8 cellular contexts compared by ENCODE assay signal in the genomic region with DNA sequence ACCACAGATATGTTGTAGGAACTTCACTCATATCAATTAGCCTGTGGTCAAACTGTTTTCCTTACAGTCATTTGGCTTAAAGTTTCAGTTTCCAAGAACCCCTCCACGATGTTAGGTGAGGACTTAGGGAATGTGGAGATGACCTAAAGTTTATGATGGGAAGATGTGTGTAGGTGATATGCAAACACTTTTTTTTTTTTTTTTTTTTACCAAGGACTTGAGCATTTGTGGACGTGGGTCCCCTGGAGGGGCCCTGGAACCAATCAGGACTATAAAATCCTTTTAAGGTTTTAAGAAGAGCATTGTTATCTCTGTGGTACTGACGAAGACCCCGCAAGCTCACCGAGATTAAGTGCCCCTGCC. TPM values are rescaled to one million over a fixed set of nuclear protein-coding genes. Genes with fewer than 3 reads are reported as not detected.
DNase-seq lines count a peak whose midpoint lies in the region.

No MANE protein-coding gene starts in this region.

- POLR2A ChIA-PET in activated CD4-positive, alpha-beta memory T cell treated with anti-CD3 and anti-CD28 coated beads for 36 hours (lab: Charles Lee) = interaction anchor here (0.8 to 1.1 kb wide), 2 partner anchors 8 to 447 kb away, joined by 3 to 4 read pairs; no protein-coding TSS in a partner anchor

- H3K36me3 ChIP-seq in iPS DF 6.9 (ENCODE audit: control insufficient read depth, insufficient read depth, low read length) = no peaks in the 10 kb centered on the region
- no peaks in the 10 kb centered on the region for H3K36me3 ChIP-seq in stomach smooth muscle (ENCODE audit: control insufficient read depth in 2 of 2, insufficient read depth in 2 of 2, low read length in 2 of 2)

- H3K9me3 ChIP-seq in iPS DF 6.9 (ENCODE audit: control insufficient read depth, insufficient read depth, low read length) (no peaks in the 10 kb centered on the region), stomach smooth muscle (ENCODE audit: control insufficient read depth in 2 of 2, low read length in 2 of 2) (no peaks in the 10 kb centered on the region)

- peak overlapping the region; percentile 91 for H3K27ac Mint-ChIP-seq in activated CD4-positive, alpha-beta memory T cell treated with anti-CD3 and anti-CD28 coated beads for 36 hours

- CTCF ChIA-PET in activated CD4-positive, alpha-beta memory T cell treated with anti-CD3 and anti-CD28 coated beads for 36 hours (lab: Charles Lee) = interaction anchor here (0.5 to 3.1 kb wide), 12 partner anchors 15 to 721 kb away, joined by 3 to 15 read pairs (median 3); no protein-coding TSS in a partner anchor

- H3K4me1 Mint-ChIP-seq in activated CD4-positive, alpha-beta memory T cell treated with anti-CD3 and anti-CD28 coated beads for 36 hours (ENCODE audit: low read depth) = peaks cover 20% of the 10 kb centered on the region

- no peaks in the 10 kb centered on the region for H3K9me3 Mint-ChIP-seq in activated CD4-positive, alpha-beta memory T cell treated with anti-CD3 and anti-CD28 coated beads for 36 hours

- peak overlapping the region; percentile 81 to 86 for H3K9ac ChIP-seq in stomach smooth muscle (ENCODE audit: low read length in 2 of 2)

- H3K4me1 ChIP-seq in iPS DF 6.9 (ENCODE audit: control insufficient read depth, insufficient read depth, low read length) (no peaks in the 10 kb centered on the region), stomach smooth muscle (ENCODE audit: control insufficient read depth, insufficient read depth, low read length) (peaks cover 8% of the 10 kb centered on the region)

- intact Hi-C loops in activated CD4-positive, alpha-beta memory T cell treated with anti-CD3 and anti-CD28 coated beads for 36 hours (cut with micrococcal nuclease) = loop anchor here (5.0 to 10.0 kb wide), 2 partner anchors 268 to 590 kb away; partner anchors contain the start of genes PLEKHG1 and RMND1

- H3K27me3 ChIP-seq in iPS DF 6.9 (ENCODE audit: control insufficient read depth, insufficient read depth, low read length) = no peaks in the 10 kb centered on the region
- H3K27me3 ChIP-seq in stomach smooth muscle (ENCODE audit: control insufficient read depth in 1 of 2, insufficient read depth in 2 of 2, low read length in 2 of 2) = no peaks in the 10 kb centered on the region

- peaks cover 13% of the 10 kb centered on the region for H3K27me3 Mint-ChIP-seq in activated CD4-positive, alpha-beta memory T cell treated with anti-CD3 and anti-CD28 coated beads for 36 hours

- DNase-seq in NOMO-1 treated with DMSO at 0.1 percent for 48 hours (lab: John Stamatoyannopoulos, UW; ENCODE audit: unreplicated experiment) (peak; percentile 17), NOMO-1 treated with dmso at 0.1 percent for 144 hours (lab: John Stamatoyannopoulos, UW; ENCODE audit: unreplicated experiment) (no peak), iPS DF 6.9 (ENCODE audit: low read depth, low spot score) (no peak), pons (ENCODE audit: low spot score) (no peak), NCI-H2107 (lab: John Stamatoyannopoulos, UW) (no peak), SHP77 treated with DMSO at 0.1 percent for 48 hours (lab: John Stamatoyannopoulos, UW) (no peak)
- no peak for DNase-seq in activated CD4-positive, alpha-beta memory T cell treated with anti-CD3 and anti-CD28 coated beads for 36 hours

- H3K4me3 ChIP-seq in iPS DF 6.9 (ENCODE audit: low read length) (peak overlapping the region; percentile 63; the same call in 1 of the 2 replicates), stomach smooth muscle (ENCODE audit: low read length in 2 of 2) (peak overlapping the region; percentile 80 to 81)

- peaks cover 3% of the 10 kb centered on the region for H3K36me3 Mint-ChIP-seq in activated CD4-positive, alpha-beta memory T cell treated with anti-CD3 and anti-CD28 coated beads for 36 hours

- WGBS in iPS DF 6.9 (ENCODE audit: insufficient coverage, insufficient read length) = no CpG with 5 or more reads among the region's 5 CpGs

- peak overlapping the region; percentile 78 for H3K4me3 Mint-ChIP-seq in activated CD4-positive, alpha-beta memory T cell treated with anti-CD3 and anti-CD28 coated beads for 36 hours

- H3K27ac ChIP-seq in iPS DF 6.9 (ENCODE audit: low read length) (no peak overlapping the region), stomach smooth muscle (ENCODE audit: low read length) (peak overlapping the region; percentile 60)

RNA-seq across cellular contexts. Expression of gene MTHFD1L, which starts 0.5 kb away (rescaled TPM):
- total RNA-seq in activated CD4-positive, alpha-beta memory T cell treated with anti-CD3 and anti-CD28 coated beads for 36 hours = 100 to 1,000 TPM; 115 to 119 TPM
